ENCODE assay signal across 12 cellular contexts in the genomic region with DNA sequence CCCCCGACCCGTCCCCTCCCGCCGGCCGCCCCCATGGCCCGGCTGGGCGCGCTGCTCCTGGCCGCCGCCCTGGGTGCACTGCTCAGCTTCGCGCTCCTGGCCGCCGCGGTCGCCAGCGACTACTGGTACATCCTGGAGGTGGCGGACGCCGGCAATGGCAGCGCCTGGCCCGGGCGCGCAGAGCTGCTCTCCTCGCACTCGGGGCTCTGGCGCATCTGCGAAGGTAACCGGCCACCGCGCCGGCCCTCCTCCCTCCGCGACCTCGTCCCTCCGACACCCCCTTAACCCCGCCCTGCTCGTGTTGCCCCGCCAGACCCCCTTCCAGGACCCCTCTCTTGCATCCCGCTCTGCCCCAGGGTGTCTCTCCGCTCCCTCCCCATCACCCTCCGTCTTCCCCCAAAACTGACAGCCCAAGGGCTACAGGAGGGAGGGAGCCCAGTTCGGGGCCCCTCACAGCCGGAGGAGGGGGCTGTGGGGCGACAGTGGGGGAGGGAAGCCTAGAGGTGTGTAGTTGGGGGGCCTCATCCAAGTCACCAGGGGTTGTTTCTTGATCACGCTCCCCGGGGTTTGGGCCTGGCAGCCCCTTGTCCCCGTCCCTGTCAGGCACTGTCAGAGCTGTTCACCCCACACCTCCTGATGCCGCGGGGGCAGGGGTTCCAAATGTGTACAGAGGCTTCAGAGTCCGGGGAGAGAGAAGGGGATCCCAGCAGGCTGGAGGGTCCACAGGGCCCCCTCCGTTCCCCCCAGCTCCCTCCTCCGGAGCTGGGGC. TPM values are rescaled to one million over a fixed set of nuclear protein-coding genes. Genes with fewer than 3 reads are reported as not detected.
DNase-seq lines count a peak whose midpoint lies in the region; ATAC-seq lines count a peak whose summit lies in the region.
"Had no signal": no experiment of that assay in that cellular context is flagged by ENCODE, and none has a peak within 500 bp of the region (broad histone marks: within the 10 kb centered on the region; RNA-seq: fewer than 3 reads in every experiment).

No MANE protein-coding gene starts in this region.

- peak; percentile 55 for DNase-seq in stimulated activated CD4-positive, alpha-beta T cell treated with anti-CD3 and anti-CD28 coated beads, Interleukin-15, amount 100 ng/mL, for 24 hours
- no peak for DNase-seq in stimulated activated CD4-positive, alpha-beta T cell treated with anti-CD3 and anti-CD28 coated beads, Interleukin-12 subunit alpha, Interleukin-12 subunit beta, amount 100 ng/mL, for 4 hours
- DNase-seq in activated T-helper 1 cell treated with anti-CD3 and anti-CD28 coated beads, Interleukin-12 subunit alpha, Interleukin-12 subunit beta, Interleukin-2, Interleukin-4 antibody, amounts not matched to agents 30 ng/mL and 10 ng/mL and 1 ng/mL, durations not matched to agents 14 hours and 24 hours and 36 hours (ENCODE audit: low spot score), result peak; percentile 28
- DNase-seq in iPS-NIHi11 (ENCODE audit: low spot score), result peak; percentile 81
- DNase-seq in middle frontal gyrus (ENCODE audit: extremely low spot score, low spot score), result no peak
- no peak for DNase-seq in COR-L47 (lab: John Stamatoyannopoulos, UW)
- DNase-seq: activated CD4-positive, CD25-positive, alpha-beta regulatory T cell; CD8-positive, alpha-beta memory T cell; gastrocnemius medialis; Karpas-422 had no signal

- peaks cover 10% of the 10 kb centered on the region for H3K4me1 Mint-ChIP-seq in activated T-helper 1 cell treated with anti-CD3 and anti-CD28 coated beads, Interleukin-12 subunit alpha, Interleukin-12 subunit beta, Interleukin-2, Interleukin-4 antibody, amounts not matched to agents 30 ng/mL and 10 ng/mL and 1 ng/mL, durations not matched to agents 14 hours and 24 hours and 36 hours (ENCODE audit: low read depth)

- no peaks in the 10 kb centered on the region for H3K9me3 Mint-ChIP-seq in activated T-helper 1 cell treated with anti-CD3 and anti-CD28 coated beads, Interleukin-12 subunit alpha, Interleukin-12 subunit beta, Interleukin-2, Interleukin-4 antibody, amounts not matched to agents 30 ng/mL and 10 ng/mL and 1 ng/mL, durations not matched to agents 14 hours and 24 hours and 36 hours
- H3K9me3 Mint-ChIP-seq: CD8-positive, alpha-beta memory T cell had no signal

- H3K36me3 Mint-ChIP-seq in activated T-helper 1 cell treated with anti-CD3 and anti-CD28 coated beads, Interleukin-12 subunit alpha, Interleukin-12 subunit beta, Interleukin-2, Interleukin-4 antibody, amounts not matched to agents 30 ng/mL and 10 ng/mL and 1 ng/mL, durations not matched to agents 14 hours and 24 hours and 36 hours (ENCODE audit: low read depth), result no peaks in the 10 kb centered on the region
- H3K36me3 Mint-ChIP-seq: CD8-positive, alpha-beta memory T cell had no signal

- peaks cover 38% of the 10 kb centered on the region for H3K27me3 Mint-ChIP-seq in activated T-helper 1 cell treated with anti-CD3 and anti-CD28 coated beads, Interleukin-12 subunit alpha, Interleukin-12 subunit beta, Interleukin-2, Interleukin-4 antibody, amounts not matched to agents 30 ng/mL and 10 ng/mL and 1 ng/mL, durations not matched to agents 14 hours and 24 hours and 36 hours (ENCODE audit: insufficient read depth)

- no peak overlapping the region for H3K27ac Mint-ChIP-seq in activated T-helper 1 cell treated with anti-CD3 and anti-CD28 coated beads, Interleukin-12 subunit alpha, Interleukin-12 subunit beta, Interleukin-2, Interleukin-4 antibody, amounts not matched to agents 30 ng/mL and 10 ng/mL and 1 ng/mL, durations not matched to agents 14 hours and 24 hours and 36 hours
- H3K27ac Mint-ChIP-seq: CD8-positive, alpha-beta memory T cell had no signal

- H3K4me3 Mint-ChIP-seq in activated T-helper 1 cell treated with anti-CD3 and anti-CD28 coated beads, Interleukin-12 subunit alpha, Interleukin-12 subunit beta, Interleukin-2, Interleukin-4 antibody, amounts not matched to agents 30 ng/mL and 10 ng/mL and 1 ng/mL, durations not matched to agents 14 hours and 24 hours and 36 hours, result no peak overlapping the region

- intact Hi-C loops in activated T-helper 1 cell treated with anti-CD3 and anti-CD28 coated beads, Interleukin-12 subunit alpha, Interleukin-12 subunit beta, Interleukin-2, Interleukin-4 antibody, amounts not matched to agents 30 ng/mL and 10 ng/mL and 1 ng/mL, durations not matched to agents 14 hours and 24 hours and 36 hours (cut with micrococcal nuclease), result no loop called here

- ATAC-seq in HG03175 (IDR thresholded peaks at IDR 0.05; ENCODE audit: unreplicated experiment), result no peak
- no peak for ATAC-seq in HG02642 (IDR thresholded peaks at IDR 0.05; ENCODE audit: poor library complexity, unreplicated experiment)
- ATAC-seq: gastrocnemius medialis had no signal

RNA-seq across cellular contexts. Expression of a gene that starts 0.7 kb away (rescaled TPM):
- not detected in 2 replicates for total RNA-seq in activated T-helper 1 cell treated with anti-CD3 and anti-CD28 coated beads, Interleukin-12 subunit alpha, Interleukin-12 subunit beta, Interleukin-2, Interleukin-4 antibody, amounts not matched to agents 30 ng/mL and 10 ng/mL and 1 ng/mL, durations not matched to agents 14 hours and 24 hours and 36 hours
- total RNA-seq: CD8-positive, alpha-beta memory T cell; gastrocnemius medialis had no signal

RNA-seq across cellular contexts. Expression of a gene that starts 18.1 kb away (rescaled TPM):
- 39.4 and 39.6 TPM in 2 replicates for total RNA-seq in activated T-helper 1 cell treated with anti-CD3 and anti-CD28 coated beads, Interleukin-12 subunit alpha, Interleukin-12 subunit beta, Interleukin-2, Interleukin-4 antibody, amounts not matched to agents 30 ng/mL and 10 ng/mL and 1 ng/mL, durations not matched to agents 14 hours and 24 hours and 36 hours

RNA-seq across cellular contexts. Expression of a gene that starts 45.0 kb away (rescaled TPM):
- total RNA-seq in activated T-helper 1 cell treated with anti-CD3 and anti-CD28 coated beads, Interleukin-12 subunit alpha, Interleukin-12 subunit beta, Interleukin-2, Interleukin-4 antibody, amounts not matched to agents 30 ng/mL and 10 ng/mL and 1 ng/mL, durations not matched to agents 14 hours and 24 hours and 36 hours, result 26.2 and 27.7 TPM in 2 replicates

RNA-seq across cellular contexts. Expression of a gene that starts 45.3 kb away (rescaled TPM):
- 65.8 and 66.8 TPM in 2 replicates for total RNA-seq in activated T-helper 1 cell treated with anti-CD3 and anti-CD28 coated beads, Interleukin-12 subunit alpha, Interleukin-12 subunit beta, Interleukin-2, Interleukin-4 antibody, amounts not matched to agents 30 ng/mL and 10 ng/mL and 1 ng/mL, durations not matched to agents 14 hours and 24 hours and 36 hours

Comparison
In these comparisons a context has a peak if more than half of its experiments do, and no peak if none do; other contexts are left out.
1. DNase-seq: peak in stimulated activated CD4-positive, alpha-beta T cell treated with anti-CD3 and anti-CD28 coated beads, Interleukin-15, amount 100 ng/mL, for 24 hours (single experiment), activated T-helper 1 cell treated with anti-CD3 and anti-CD28 coated beads, Interleukin-12 subunit alpha, Interleukin-12 subunit beta, Interleukin-2, Interleukin-4 antibody, amounts not matched to agents 30 ng/mL and 10 ng/mL and 1 ng/mL, durations not matched to agents 14 hours and 24 hours and 36 hours (single experiment) and iPS-NIHi11 (single experiment); none in stimulated activated CD4-positive, alpha-beta T cell treated with anti-CD3 and anti-CD28 coated beads, Interleukin-12 subunit alpha, Interleukin-12 subunit beta, amount 100 ng/mL, for 4 hours (single experiment), middle frontal gyrus (single experiment) and COR-L47 (single experiment).